Comparison of ENCODE assay signal across 22 cellular contexts in genomic region chr1:151419819-151420218, GRCh38. TPM values are rescaled to one million over a fixed set of nuclear protein-coding genes. Genes with fewer than 3 reads are reported as not detected.
"Had no signal": no experiment of that assay in that cellular context is flagged by ENCODE, and none has a peak within 500 bp of the region (broad histone marks: within the 10 kb centered on the region; RNA-seq: fewer than 3 reads in every experiment).

No MANE protein-coding gene starts in this region.

- H3K4me3 Mint-ChIP-seq: IgD-negative memory B cell had no signal

- H3K4me2 ChIP-seq: SK-N-SH had no signal

- ATAC-seq: Panc1, PC-3 had no signal

- DNase-seq: KBM-7, MV-4-11, NCI-H1048, NCI-H1105, NCI-H1417, NCI-H1436 treated with DMSO at 0.1 percent for 48 hours, NCI-H1694, NCI-H1930, NCI-H2081, NCI-H2107, NCI-H2227 treated with DMSO at 0.1 percent for 48 hours, NCI-H524 treated with DMSO at 0.1 percent for 48 hours, NCI-H69, NCI-H774, PC-3, SHP77, SK-N-SH had no signal

- H3K27ac ChIP-seq: RWPE1 had no signal

- H3K9me3 Mint-ChIP-seq: IgD-negative memory B cell had no signal

- H3K27me3 Mint-ChIP-seq: IgD-negative memory B cell had no signal

- H3K9ac ChIP-seq: SK-N-SH had no signal

- H3K9me3 ChIP-seq: SK-N-SH had no signal

RNA-seq across cellular contexts. Expression of gene SELENBP1, which starts 47.3 kb away (rescaled TPM):
- total RNA-seq: HT1080, OCI-LY7 had no signal
- polyA plus RNA-seq: IgD-negative memory B cell had no signal
